ENCODE assay signal across 6 cellular contexts in the genomic region with DNA sequence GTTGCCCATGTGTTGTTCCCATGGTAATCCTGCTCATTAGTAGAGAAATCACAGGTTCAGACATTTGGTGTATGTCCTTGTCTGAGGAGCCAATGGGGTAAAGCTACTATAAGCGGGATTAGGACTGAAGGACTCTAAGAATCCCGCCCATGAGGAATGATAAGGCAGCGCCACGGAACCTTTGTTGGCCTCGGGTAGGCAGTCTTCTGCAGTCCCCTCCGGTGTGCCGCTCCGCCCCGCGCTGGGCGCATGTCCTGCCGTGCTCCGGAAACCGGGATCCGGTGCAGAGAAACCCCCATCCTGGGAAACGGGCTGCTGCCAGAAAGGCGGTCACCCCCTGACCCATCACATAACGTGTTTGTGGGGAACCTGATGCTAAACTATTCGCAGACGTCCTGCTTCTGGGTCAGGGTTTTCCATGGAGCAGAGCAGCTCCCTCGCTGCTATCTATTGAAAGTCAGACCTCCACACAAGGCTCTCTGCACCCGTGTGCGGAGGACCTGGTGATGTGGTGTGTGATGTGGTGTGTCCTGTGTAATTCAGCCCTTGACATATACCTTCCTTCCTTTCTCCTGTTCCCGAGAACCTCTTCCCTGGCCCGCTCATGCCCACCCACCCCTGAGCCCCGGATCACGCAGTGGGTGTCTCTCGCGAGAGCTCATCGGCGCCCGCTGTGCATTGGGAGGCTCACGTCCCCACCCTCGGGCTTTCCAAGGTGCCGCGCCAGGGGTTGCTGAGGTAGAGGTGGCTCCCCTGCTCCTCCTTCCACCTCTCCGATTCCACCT.
DNase-seq lines count a peak whose midpoint lies in the region; ATAC-seq and TF ChIP-seq lines count a peak whose summit lies in the region.
"Not testable (repeated sequence)": the region's sequence is repeated elsewhere in the genome, so short reads cannot be mapped to it uniquely, and the experiment has no call there.

No MANE protein-coding gene starts in this region.

- ATAC-seq in GM19025 (IDR thresholded peaks at IDR 0.05; ENCODE audit: low read depth, unreplicated experiment) = peak; percentile 62
- peak; percentile 76 for ATAC-seq in GM21447 (IDR thresholded peaks at IDR 0.05; ENCODE audit: unreplicated experiment)
- peak; percentile 77 for ATAC-seq in HG03457 (IDR thresholded peaks at IDR 0.05; ENCODE audit: unreplicated experiment)
- peak; percentile 79 for ATAC-seq in WTC11
- peak; percentile 72 for ATAC-seq in central memory CD8-positive, alpha-beta T cell (replicated peaks; ENCODE audit: extremely low read depth, poor library complexity, severe bottlenecking)
- ATAC-seq in naive thymus-derived CD4-positive, alpha-beta T cell = peak; percentile 24

- H3K9me3 Mint-ChIP-seq in WTC11; central memory CD8-positive, alpha-beta T cell; naive thymus-derived CD4-positive, alpha-beta T cell: not testable (repeated sequence)

- not testable (repeated sequence) for H3K9me3 ChIP-seq in naive thymus-derived CD4-positive, alpha-beta T cell (ENCODE audit: control insufficient read depth in 2 of 3, low read length in 3 of 3)

- H3K4me1 Mint-ChIP-seq in WTC11; central memory CD8-positive, alpha-beta T cell; naive thymus-derived CD4-positive, alpha-beta T cell: not testable (repeated sequence)

- H3K4me3 ChIP-seq in naive thymus-derived CD4-positive, alpha-beta T cell (ENCODE audit: low read length) = not testable (repeated sequence)

- H3K36me3 Mint-ChIP-seq in WTC11; central memory CD8-positive, alpha-beta T cell (ENCODE audit: insufficient read depth); naive thymus-derived CD4-positive, alpha-beta T cell: not testable (repeated sequence)

- not testable (repeated sequence) for H3K27ac ChIP-seq in naive thymus-derived CD4-positive, alpha-beta T cell (ENCODE audit: low read depth, low read length)

- TF ChIP-seq CTCF in WTC11 (IDR thresholded peaks at IDR 0.05) = not testable (repeated sequence)

- H3K4me1 ChIP-seq in naive thymus-derived CD4-positive, alpha-beta T cell (ENCODE audit: control insufficient read depth in 2 of 2, insufficient read depth in 2 of 2, low read length in 2 of 2) = not testable (repeated sequence)

- not testable (repeated sequence) for H3K27me3 ChIP-seq in naive thymus-derived CD4-positive, alpha-beta T cell (ENCODE audit: control insufficient read depth in 2 of 2, insufficient read depth in 2 of 2, low read length in 2 of 2)

- H3K4me3 Mint-ChIP-seq in WTC11; central memory CD8-positive, alpha-beta T cell; naive thymus-derived CD4-positive, alpha-beta T cell: not testable (repeated sequence)

- CTCF ChIA-PET in WTC11 (lab: Charles Lee); naive thymus-derived CD4-positive, alpha-beta T cell (lab: Charles Lee): not testable (repeated sequence)

- not testable (repeated sequence) for DNase-seq in WTC11 (ENCODE audit: low spot score); central memory CD8-positive, alpha-beta T cell (ENCODE audit: low spot score in 2 of 2); naive thymus-derived CD4-positive, alpha-beta T cell

- not testable (repeated sequence) for H3K27me3 Mint-ChIP-seq in WTC11 (ENCODE audit: low read depth); central memory CD8-positive, alpha-beta T cell; naive thymus-derived CD4-positive, alpha-beta T cell

- intact Hi-C loops in naive thymus-derived CD4-positive, alpha-beta T cell (cut with micrococcal nuclease) = not testable (repeated sequence)

- not testable (repeated sequence) for H3K27ac Mint-ChIP-seq in WTC11; central memory CD8-positive, alpha-beta T cell (ENCODE audit: low read depth); naive thymus-derived CD4-positive, alpha-beta T cell

- not testable (repeated sequence) for H3K36me3 ChIP-seq in naive thymus-derived CD4-positive, alpha-beta T cell (ENCODE audit: control insufficient read depth in 2 of 3, insufficient read depth in 3 of 3, low read length in 3 of 3)

- POLR2A ChIA-PET in WTC11 (lab: Charles Lee); naive thymus-derived CD4-positive, alpha-beta T cell (lab: Charles Lee): not testable (repeated sequence)

Comparison
In these comparisons a context has a peak if more than half of its experiments do, and no peak if none do; other contexts are left out.
1. ATAC-seq: peak in every context shown above with its lines; median percentile 79 in WTC11; 77 in HG03457; 76 in GM21447; 72 in central memory CD8-positive, alpha-beta T cell; 62 in GM19025; 24 in naive thymus-derived CD4-positive, alpha-beta T cell.